Comparison of ENCODE assay signal across 32 cellular contexts in the genomic region with DNA sequence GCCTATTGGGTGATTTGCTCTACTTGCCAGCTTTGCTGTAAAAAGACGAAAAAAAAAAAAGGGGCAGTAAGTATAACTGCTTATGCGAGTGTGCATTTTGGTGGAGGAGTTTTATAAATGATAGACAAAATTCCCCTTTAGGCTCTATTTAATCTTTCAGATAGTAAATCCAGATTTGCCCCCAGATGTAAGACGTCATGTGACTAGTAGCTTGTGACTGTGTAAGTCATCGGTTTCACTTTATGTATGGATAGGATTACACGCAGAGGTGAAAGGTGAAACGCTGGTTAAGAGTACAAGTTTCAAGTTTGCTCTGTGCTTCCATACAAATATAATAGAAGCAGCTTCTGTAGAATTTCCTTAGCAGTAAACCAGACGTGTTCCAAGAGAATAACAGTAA. TPM values are rescaled to one million over a fixed set of nuclear protein-coding genes. Genes with fewer than 3 reads are reported as not detected.
DNase-seq lines count a peak whose midpoint lies in the region; ATAC-seq, FAIRE-seq and TF ChIP-seq lines count a peak whose summit lies in the region.
"Had no signal": no experiment of that assay in that cellular context is flagged by ENCODE, and none has a peak within 500 bp of the region (broad histone marks: within the 10 kb centered on the region; RNA-seq: fewer than 3 reads in every experiment).

No MANE protein-coding gene starts in this region.

- BruUV-seq in IMR-90 (replicated peaks; lab: Mats Ljungman, UMichigan), result no TSS peak
- no TSS peak for BruUV-seq in K562 (replicated peaks; lab: Mats Ljungman, UMichigan)

- H3K56ac ChIP-seq in IMR-90 (ENCODE audit: extremely low read depth, insufficient read depth, low read length), result no peak overlapping the region

- H3K4me2 ChIP-seq in IMR-90 (ENCODE audit: low read depth, low read length) (peak overlapping the region; percentile 81), K562 (ENCODE audit: insufficient read depth, low read length) (no peak overlapping the region)
- H3K4me2 ChIP-seq: BLaER1, KMS-11, neural progenitor cell had no signal

- H3K27me3 ChIP-seq in IMR-90 (ENCODE audit: control insufficient read depth, insufficient read depth, low read length), result no peaks in the 10 kb centered on the region
- no peaks in the 10 kb centered on the region for H3K27me3 ChIP-seq in K562 (ENCODE audit: control insufficient read depth in 2 of 2, insufficient read depth in 2 of 2, low read length in 2 of 2)
- H3K27me3 ChIP-seq: BLaER1, left lung, neural progenitor cell, transverse colon had no signal

- no peak overlapping the region for H2BK15ac ChIP-seq in IMR-90 (ENCODE audit: low read depth, low read length)

- H4K8ac ChIP-seq in IMR-90 (ENCODE audit: low read depth in 2 of 2, low read length in 2 of 2), result no peak overlapping the region

- H2AFZ ChIP-seq in IMR-90 (replicated peaks; ENCODE audit: low read length, poor library complexity), result no peak overlapping the region
- no peak overlapping the region for H2AFZ ChIP-seq in K562 (ENCODE audit: low read depth, low read length)
- H2AFZ ChIP-seq: neural progenitor cell had no signal

- no peak overlapping the region for H2AK9ac ChIP-seq in IMR-90 (replicated peaks; ENCODE audit: low read depth, low read length, poor library complexity)

- POLR2A ChIA-PET in IMR-90 (lab: Charles Lee; ENCODE audit: unreplicated experiment), result no interaction called here
- POLR2A ChIA-PET in K562 (lab: Yijun Ruan, JAX), result interaction anchor here (0.8 kb wide), 1 partner anchor 14 kb away, joined by 3 read pairs; no protein-coding TSS in a partner anchor
- POLR2A ChIA-PET in RWPE1 (lab: Yijun Ruan, JAX; ENCODE audit: low non-redundant PET), result interaction anchor here (0.6 kb wide), 1 partner anchor 880 kb away, joined by 8 read pairs; no protein-coding TSS in a partner anchor

- H3K9me3 ChIP-seq in IMR-90 (ENCODE audit: control insufficient read depth, insufficient read depth, low read length), result no peaks in the 10 kb centered on the region
- H3K9me3 ChIP-seq in K562 (replicated peaks; ENCODE audit: control insufficient read depth, insufficient read depth, low read depth, low read length), result no peaks in the 10 kb centered on the region
- H3K9me3 ChIP-seq: BLaER1, left lung, transverse colon had no signal

- peak; percentile 75 for DNase-seq in IMR-90
- DNase-seq in K562 (ENCODE audit: extremely low read depth in 1 of 4, low spot score in 3 of 4), result peak in 1 of 4 experiments; percentile 33
- peak; percentile 85 for DNase-seq in left kidney (ENCODE audit: low read depth, low spot score)
- DNase-seq in RWPE1 (ENCODE audit: low spot score), result no peak
- DNase-seq: activated CD8-positive, alpha-beta T cell treated with anti-CD3 and anti-CD28 coated beads, Interleukin-2, amount 10 ng/mL, durations not matched to agents 7 days and 5 days; activated naive CD4-positive, alpha-beta T cell treated with anti-CD3 and anti-CD28 coated beads, Interleukin-2, amount 50 U/mL, for 16 hours; amniotic stem cell; cerebellar nuclear complex; COR-L47; DMS53; left lung; mesendoderm; NCI-H1436 treated with DMSO at 0.1 percent for 48 hours; NCI-H2081 treated with DMSO at 0.1 percent for 48 hours; NCI-H226; NCI-H526 treated with DMSO at 0.1 percent for 48 hours; SIG-M5; SW 1271; transverse colon had no signal

- H3K27ac ChIP-seq in IMR-90 (ENCODE audit: insufficient read depth, low read length) (peak overlapping the region; percentile 63; the same call in 1 of the 2 replicates), K562 (ENCODE audit: extremely low read depth, low read depth, low read length) (no peak overlapping the region), urinary bladder (ENCODE audit: low read depth) (peak overlapping the region; percentile 23), RWPE1 (no peak overlapping the region)
- H3K27ac ChIP-seq: BLaER1, HL-60, KMS-11, left lung, neural progenitor cell, transverse colon had no signal

- in situ Hi-C loops in IMR-90 (cut with MboI; ENCODE audit: low sequenced_read_pairs), result no loop called here
- in situ Hi-C loops in K562 (cut with MboI), result no loop called here

- H3K4me3 ChIP-seq in IMR-90 (ENCODE audit: insufficient read depth, low read depth, low read length) (no peak overlapping the region), K562 (no peak overlapping the region), urinary bladder (ENCODE audit: low read depth, low read length) (no peak overlapping the region)
- H3K4me3 ChIP-seq: BLaER1, left lung, neural progenitor cell, transverse colon had no signal

- no peak overlapping the region for H2BK5ac ChIP-seq in IMR-90 (ENCODE audit: low read depth, low read length, poor library complexity, severe bottlenecking)

- no peak overlapping the region for H4K91ac ChIP-seq in IMR-90 (ENCODE audit: insufficient read depth, low read depth, low read length)

- WGBS in IMR-90 (ENCODE audit: extremely low coverage in 2 of 2, insufficient read length in 1 of 2), 2 experiments, result no CpG with 5 or more reads among the region's 7 CpGs
- WGBS in K562 (ENCODE audit: insufficient coverage, low coverage, missing lambda C conversion rate), result 23% methylated on average over 7 of the region's 7 CpGs
- WGBS in urinary bladder, result 57% methylated on average over 7 of the region's 7 CpGs

- CTCF ChIA-PET in IMR-90 (lab: Yijun Ruan, JAX), result no interaction called here
- CTCF ChIA-PET in K562 (lab: Yijun Ruan, JAX; ENCODE audit: low intra/inter-chr PET ratio), result interaction anchor here (0.6 kb wide), 1 partner anchor 12 kb away, joined by 3 read pairs; no protein-coding TSS in a partner anchor
- CTCF ChIA-PET in RWPE1 (lab: Yijun Ruan, JAX), result interaction anchor here (0.6 kb wide), 1 partner anchor 117 kb away, joined by 3 read pairs; no protein-coding TSS in a partner anchor

- H2AK5ac ChIP-seq in IMR-90 (ENCODE audit: low read depth, low read length), result no peak overlapping the region

- TF ChIP-seq CTCF in IMR-90 (conservative IDR thresholded peaks at IDR 0.05; ENCODE audit: low read depth, low read length) (no peak), K562 (IDR thresholded peaks at IDR 0.05 in 2 of 3, conservative IDR thresholded peaks at IDR 0.05 in 1 of 3; ENCODE audit: insufficient read depth in 2 of 3, low read depth in 1 of 3, low read length in 3 of 3) (no peak), RWPE1 (conservative IDR thresholded peaks at IDR 0.05; ENCODE audit: low read depth) (no peak)

- H3K4me1 ChIP-seq in IMR-90 (ENCODE audit: control insufficient read depth, insufficient read depth, low read length), result peaks cover 10% of the 10 kb centered on the region
- H3K4me1 ChIP-seq in K562 (replicated peaks in 1 of 2; ENCODE audit: control insufficient read depth in 2 of 2, insufficient read depth in 2 of 2, low read length in 2 of 2), result peaks cover 0 to 15% of the 10 kb centered on the region in 2 experiments; a peak in 3 of 5 replicates
- H3K4me1 ChIP-seq in urinary bladder (ENCODE audit: insufficient read depth), result no peaks in the 10 kb centered on the region
- H3K4me1 ChIP-seq: BLaER1, neural progenitor cell had no signal

- TF ChIP-seq POLR2A in IMR-90 (IDR thresholded peaks at IDR 0.05; ENCODE audit: low read depth, low read length) (no peak), K562 (conservative IDR thresholded peaks at IDR 0.05) (no peak)

- dilution Hi-C loops in IMR-90 (cut with HindIII; ENCODE audit: low sequenced_read_pairs, unreplicated experiment), result no loop called here

- H4K20me1 ChIP-seq in IMR-90 (ENCODE audit: insufficient read depth, low read length) (peaks cover 3% of the 10 kb centered on the region; the same call in 1 of the 2 replicates), K562 (replicated peaks; ENCODE audit: control insufficient read depth, insufficient read depth, low read length) (no peaks in the 10 kb centered on the region)
- H4K20me1 ChIP-seq: BLaER1 had no signal

- H3K79me2 ChIP-seq in K562 (ENCODE audit: control insufficient read depth, insufficient read depth, low read length), result no peaks in the 10 kb centered on the region

- FAIRE-seq in K562 (lab: Jason Lieb, UNC), result no peak
- FAIRE-seq: H1 had no signal

- H4K5ac ChIP-seq in IMR-90 (ENCODE audit: low read depth, low read length), result peak overlapping the region; percentile 27; the same call in 1 of the 2 replicates

- H3K4ac ChIP-seq in IMR-90 (ENCODE audit: low read depth, low read length), result no peak overlapping the region

- H3K23ac ChIP-seq in IMR-90 (ENCODE audit: low read depth, low read length), result no peak overlapping the region

- H3K79me1 ChIP-seq in IMR-90 (ENCODE audit: low read depth in 1 of 2, low read length in 2 of 2), result peaks cover 17 to 39% of the 10 kb centered on the region in 2 experiments

- H2BK120ac ChIP-seq in IMR-90 (ENCODE audit: low read depth, low read length), result no peak overlapping the region

- no peak overlapping the region for H3K9ac ChIP-seq in IMR-90 (ENCODE audit: low read depth, low read length)
- H3K9ac ChIP-seq in K562 (ENCODE audit: insufficient read depth in 1 of 2, low read depth in 2 of 2, low read length in 2 of 2), result no peak overlapping the region
- H3K9ac ChIP-seq: BLaER1, KMS-11, neural progenitor cell had no signal

- no peak overlapping the region for H2BK20ac ChIP-seq in IMR-90 (ENCODE audit: low read depth, low read length)

- H3K36me3 ChIP-seq in IMR-90 (ENCODE audit: control insufficient read depth, insufficient read depth, low read length), result peaks cover 20% of the 10 kb centered on the region
- no peaks in the 10 kb centered on the region for H3K36me3 ChIP-seq in K562 (ENCODE audit: control insufficient read depth, insufficient read depth, low read length)
- H3K36me3 ChIP-seq in urinary bladder (ENCODE audit: insufficient read depth), result peaks cover 2% of the 10 kb centered on the region
- H3K36me3 ChIP-seq: BLaER1, neural progenitor cell had no signal

- TF ChIP-seq RAD21 in IMR-90 (IDR thresholded peaks at IDR 0.05; ENCODE audit: low read length) (no peak), K562 (CRISPR knock-in tag; conservative IDR thresholded peaks at IDR 0.05 in 1 of 2, IDR thresholded peaks at IDR 0.05 in 1 of 2) (no peak)

- H3K9me1 ChIP-seq in IMR-90 (ENCODE audit: insufficient read depth, low read length), result 0 out of 2 replicates have a peak, but pooled peaks cover 5% of the 10 kb centered on the region
- no peaks in the 10 kb centered on the region for H3K9me1 ChIP-seq in K562 (ENCODE audit: control insufficient read depth, insufficient read depth, low read length)

- intact Hi-C loops in IMR-90 (cut with micrococcal nuclease) (no loop called here), K562 (cut with micrococcal nuclease) (no loop called here)

- peak overlapping the region; percentile 60 for H3K18ac ChIP-seq in IMR-90 (ENCODE audit: low read depth, low read length)

- ATAC-seq in IMR-90 (ENCODE audit: low read depth) (no peak), K562 (no peak), GM21381 (IDR thresholded peaks at IDR 0.05; ENCODE audit: unreplicated experiment) (no peak), HG03342 (IDR thresholded peaks at IDR 0.05; ENCODE audit: unreplicated experiment) (no peak)
- ATAC-seq: activated CD8-positive, alpha-beta T cell treated with anti-CD3 and anti-CD28 coated beads, Interleukin-2, amount 10 ng/mL, durations not matched to agents 7 days and 5 days; activated T-helper 17 cell treated with anti-CD3 and anti-CD28 coated beads, Interleukin-2, amount 50 U/mL, for 72 hours; left lung; Panc1; stimulated activated memory B cell treated with anti-CD40 and anti-IgM and Interleukin-4, amounts not matched to agents 10 μg/mL and 1 μg/mL and 100 μg/mL, for 72 hours had no signal

- H3K14ac ChIP-seq in IMR-90 (replicated peaks; ENCODE audit: low read depth, low read length), result no peak overlapping the region

- no peak for TF ChIP-seq EP300 in K562 (IDR thresholded peaks at IDR 0.05; ENCODE audit: low read length)

RNA-seq across cellular contexts. Expression of a gene that starts 7.9 kb away (rescaled TPM):
- total RNA-seq in IMR-90 (2012; rRNA removed) (104 and 108 TPM in 2 replicates), K562 (2014; rRNA removed) (11.6 and 16.5 TPM in 2 replicates), K562 (2014; rRNA removed; fragmentation: Illumina TruSeq; extraction: Trizol) (12.2 and 13.8 TPM in 2 replicates), K562 (2015; rRNA removed; fragmentation: Illumina TruSeq; extraction: Trizol) (15.7 and 16.6 TPM in 2 replicates), K562 (2021) (10.5 TPM in 2 replicates), urinary bladder (30.6 TPM)
- polyA plus RNA-seq in IMR-90 (2012; rRNA removed) (55.4 and 55.7 TPM in 2 replicates), K562 (2011; rRNA removed) (11.7 and 27.9 TPM in 2 replicates), K562 (2014; fragmentation: Illumina TruSeq; extraction: Trizol) (7.9 and 8.4 TPM in 2 replicates), K562 (2014; fragmentation: Nextera tagmentation; extraction: Ambion mirVana) (1 to 10 TPM; 2.5 to 3.8 TPM), K562 (2014; rRNA removed) (8.6 and 11.0 TPM in 2 replicates), urinary bladder (28.0 TPM)
- 28.3 and 39.7 TPM in 2 replicates for polyA plus RNA-seq in IMR-90 (2012; cell fraction: cytosol; rRNA removed)
- 11.5 and 31.4 TPM in 2 replicates for polyA plus RNA-seq in IMR-90 (2012; cell fraction: nucleus; rRNA removed; ENCODE audit: low replicate concordance)
- total RNA-seq in K562 (2011; cell fraction: chromatin; rRNA removed; ENCODE audit: low replicate concordance), result 1.4 and 1.6 TPM in 2 replicates
- 2.0 and 2.3 TPM in 2 replicates for total RNA-seq in K562 (2011; cell fraction: nucleolus; rRNA removed)
- 2.1 and 2.3 TPM in 2 replicates for total RNA-seq in K562 (2011; cell fraction: nucleoplasm; rRNA removed)
- polyA plus RNA-seq in K562 (2011; cell fraction: cytosol; rRNA removed), result 7.0 and 16.8 TPM in 2 replicates
- polyA plus RNA-seq in K562 (2011; cell fraction: nucleus; rRNA removed), result 2.4 and 11.5 TPM in 2 replicates
- polyA plus RNA-seq in K562 (2012), result 16.4 and 39.5 TPM in 2 replicates
- polyA minus RNA-seq in K562 (2011; rRNA and poly(A)+ RNA removed), result 4.1 and 11.6 TPM in 2 replicates
- 1.8 and 4.1 TPM in 2 replicates for polyA minus RNA-seq in K562 (2011; cell fraction: cytosol; rRNA and poly(A)+ RNA removed)
- polyA minus RNA-seq in K562 (2011; cell fraction: nucleus; rRNA and poly(A)+ RNA removed), result 1.6 and 4.9 TPM in 2 replicates

RNA-seq across cellular contexts. Expression of a gene that starts 47.2 kb away (rescaled TPM):
- total RNA-seq in IMR-90 (2012; rRNA removed) (not detected in 2 replicates), K562 (2014; rRNA removed) (not detected in 2 replicates), K562 (2014; rRNA removed; fragmentation: Illumina TruSeq; extraction: Trizol) (not detected in 2 replicates), K562 (2015; rRNA removed; fragmentation: Illumina TruSeq; extraction: Trizol) (not detected in 2 replicates), K562 (2021) (not detected in 2 replicates), urinary bladder (0.05 TPM)
- polyA plus RNA-seq in IMR-90 (2012; rRNA removed) (not detected in 2 replicates), K562 (2011; rRNA removed) (not detected in 2 replicates), K562 (2014; fragmentation: Illumina TruSeq; extraction: Trizol) (not detected in 2 replicates), K562 (2014; fragmentation: Nextera tagmentation; extraction: Ambion mirVana) (not detected), K562 (2014; rRNA removed) (not detected in 2 replicates), urinary bladder (not detected)
- polyA plus RNA-seq in IMR-90 (2012; cell fraction: cytosol; rRNA removed), result not detected in 2 replicates
- not detected in 2 replicates for polyA plus RNA-seq in IMR-90 (2012; cell fraction: nucleus; rRNA removed; ENCODE audit: low replicate concordance)
- total RNA-seq in K562 (2011; cell fraction: chromatin; rRNA removed; ENCODE audit: low replicate concordance), result not detected in 2 replicates
- total RNA-seq in K562 (2011; cell fraction: nucleolus; rRNA removed), result not detected in 2 replicates
- not detected in 2 replicates for total RNA-seq in K562 (2011; cell fraction: nucleoplasm; rRNA removed)
- polyA plus RNA-seq in K562 (2011; cell fraction: cytosol; rRNA removed), result not detected in 2 replicates
- polyA plus RNA-seq in K562 (2011; cell fraction: nucleus; rRNA removed), result not detected in 2 replicates
- polyA plus RNA-seq in K562 (2012), result 0.06 TPM in 1 of 2 replicates, not detected in the other
- polyA minus RNA-seq in K562 (2011; rRNA and poly(A)+ RNA removed), result not detected in 2 replicates
- not detected in 2 replicates for polyA minus RNA-seq in K562 (2011; cell fraction: cytosol; rRNA and poly(A)+ RNA removed)
- not detected in 2 replicates for polyA minus RNA-seq in K562 (2011; cell fraction: nucleus; rRNA and poly(A)+ RNA removed)
- total RNA-seq: activated CD8-positive, alpha-beta T cell treated with anti-CD3 and anti-CD28 coated beads, Interleukin-2, amount 10 ng/mL, durations not matched to agents 7 days and 5 days; activated T-helper 17 cell treated with anti-CD3 and anti-CD28 coated beads, Interleukin-2, amount 50 U/mL, for 72 hours; glomerular endothelial cell; H1; subcutaneous adipose tissue had no signal
- polyA plus RNA-seq: H1 had no signal

Comparison
In these comparisons a context has a peak if more than half of its experiments do, and no peak if none do; other contexts are left out.
1. H3K27ac ChIP-seq: peak in IMR-90 (single experiment) and urinary bladder (single experiment); none in K562 (single experiment) and RWPE1 (single experiment).